In genomic region chr2:105329561-105330495, GRCh38 we compare ENCODE assay signal across 8 cellular contexts. TPM values are rescaled to one million over a fixed set of nuclear protein-coding genes. Genes with fewer than 3 reads are reported as not detected.
DNase-seq lines count a peak whose midpoint lies in the region; ATAC-seq and TF ChIP-seq lines count a peak whose summit lies in the region.

TSS of gene TGFBRAP1 (minus strand) at chr2:105329735. CDS start at chr2:105308301, 21,434 bp downstream.

- ATAC-seq in GM21367 (IDR thresholded peaks at IDR 0.05; ENCODE audit: unreplicated experiment) (peak; percentile 68), SK-N-SH treated with all-trans-retinoic acid at 6 μM for 48 hours (peak; percentile 84), heart right ventricle (peak; percentile 65 to 95 (median 76))
- peak; percentile 88 for ATAC-seq in activated naive CD8-positive, alpha-beta T cell treated with anti-CD3 and anti-CD28 coated beads, Interleukin-2, amount 10 ng/mL, durations not matched to agents 7 days and 5 days (ENCODE audit: low read depth)

- WGBS in heart right ventricle, 2 donors = 2 to 3% methylated on average over 53 to 101 of the region's 101 CpGs

- no peaks in the 10 kb centered on the region for H3K27me3 Mint-ChIP-seq in activated naive CD8-positive, alpha-beta T cell treated with anti-CD3 and anti-CD28 coated beads, Interleukin-2, amount 10 ng/mL, durations not matched to agents 7 days and 5 days

- peaks cover 7% of the 10 kb centered on the region for H3K36me3 Mint-ChIP-seq in activated naive CD8-positive, alpha-beta T cell treated with anti-CD3 and anti-CD28 coated beads, Interleukin-2, amount 10 ng/mL, durations not matched to agents 7 days and 5 days

- POLR2A ChIA-PET in activated naive CD8-positive, alpha-beta T cell treated with anti-CD3 and anti-CD28 coated beads, Interleukin-2, amount 10 ng/mL, durations not matched to agents 7 days and 5 days (lab: Charles Lee) = interaction anchor here (0.6 to 1.7 kb wide), 5 partner anchors 12 to 1480 kb away, joined by 3 to 7 read pairs (median 6); no protein-coding TSS in a partner anchor

- TF ChIP-seq POLR2A in vagina (IDR thresholded peaks at IDR 0.05) = no peak

- DNase-seq in DMS79 (lab: John Stamatoyannopoulos, UW) = peak; percentile 11
- DNase-seq in HT1080 (ENCODE audit: low read depth) = peak; percentile 40
- peak; percentile 82 for DNase-seq in activated naive CD8-positive, alpha-beta T cell treated with anti-CD3 and anti-CD28 coated beads, Interleukin-2, amount 10 ng/mL, durations not matched to agents 7 days and 5 days
- peak; percentile 26 to 60 for DNase-seq in heart right ventricle
- peak in 9 of 10 donors; percentile 25 to 95 (median 47) for DNase-seq in posterior cingulate gyrus
- no peak for DNase-seq in vagina (ENCODE audit: extremely low spot score in 2 of 2)

- H3K27ac Mint-ChIP-seq in activated naive CD8-positive, alpha-beta T cell treated with anti-CD3 and anti-CD28 coated beads, Interleukin-2, amount 10 ng/mL, durations not matched to agents 7 days and 5 days = peak within 1 kb of the TSS; percentile 90

- H3K9me3 ChIP-seq in heart right ventricle (no peaks in the 10 kb centered on the region), vagina (no peaks in the 10 kb centered on the region)

- intact Hi-C loops in heart right ventricle (cut with DNase I) = no loop called here
- intact Hi-C loops in posterior cingulate gyrus (cut with DNase I) = no loop called here
- intact Hi-C loops in vagina (cut with DNase I) = no loop called here

- H3K4me3 ChIP-seq in heart right ventricle = peak within 1 kb of the TSS; percentile 47 to 94 (median 72)
- peak within 1 kb of the TSS; percentile 70 to 82 for H3K4me3 ChIP-seq in vagina

- H3K36me3 ChIP-seq in heart right ventricle = peaks cover 0 to 10% (median 0%) of the 10 kb centered on the region in 9 donors
- no peaks in the 10 kb centered on the region for H3K36me3 ChIP-seq in vagina

- H3K4me1 ChIP-seq in heart right ventricle (peaks cover 4 to 36% (median 13%) of the 10 kb centered on the region in 9 donors), vagina (peaks cover 40% of the 10 kb centered on the region)

- H3K9me3 Mint-ChIP-seq in activated naive CD8-positive, alpha-beta T cell treated with anti-CD3 and anti-CD28 coated beads, Interleukin-2, amount 10 ng/mL, durations not matched to agents 7 days and 5 days = no peaks in the 10 kb centered on the region

- peak within 1 kb of the TSS; percentile 86 for H3K4me3 Mint-ChIP-seq in activated naive CD8-positive, alpha-beta T cell treated with anti-CD3 and anti-CD28 coated beads, Interleukin-2, amount 10 ng/mL, durations not matched to agents 7 days and 5 days

- H3K4me1 Mint-ChIP-seq in activated naive CD8-positive, alpha-beta T cell treated with anti-CD3 and anti-CD28 coated beads, Interleukin-2, amount 10 ng/mL, durations not matched to agents 7 days and 5 days = peaks cover 25% of the 10 kb centered on the region

- H3K27me3 ChIP-seq in heart right ventricle (no peaks in the 10 kb centered on the region), vagina (no peaks in the 10 kb centered on the region)

- H3K27ac ChIP-seq in heart right ventricle (peak within 1 kb of the TSS; percentile 55 to 95 (median 88)), vagina (peak within 1 kb of the TSS; percentile 87)

- TF ChIP-seq CTCF in heart right ventricle (IDR thresholded peaks at IDR 0.05) (peak in 1 of 9 donors; percentile 7), vagina (IDR thresholded peaks at IDR 0.05) (no peak)

TF ChIP-seq in SK-N-SH treated with all-trans-retinoic acid at 6 μM for 48 hours, 23 proteins besides CTCF, POLR2A, EP300 and RAD21:
- TF ChIP-seq CSDC2 (CRISPR knock-in tag; IDR thresholded peaks at IDR 0.05) = 0 out of 2 replicates have a peak, but pooled peaks have one; percentile 29
- no peak for TF ChIP-seq ZFP30 (CRISPR knock-in tag; IDR thresholded peaks at IDR 0.05)

RNA-seq across cellular contexts. Expression of gene TGFBRAP1, which starts in this region (rescaled TPM):
- 31.1 and 37.7 TPM in 2 replicates for total RNA-seq in HT1080 (2014; rRNA removed; shearing (Covaris generic))
- 19.2 and 21.0 TPM in 2 replicates for polyA plus RNA-seq in HT1080 (2015; cell fraction: cytosol; rRNA removed)
- polyA plus RNA-seq in HT1080 (2015; cell fraction: nucleus; rRNA removed) = 17.4 and 20.1 TPM in 2 replicates
- total RNA-seq in activated naive CD8-positive, alpha-beta T cell treated with anti-CD3 and anti-CD28 coated beads, Interleukin-2, amount 10 ng/mL, durations not matched to agents 7 days and 5 days = 10 to 100 TPM; 17.8 to 19.3 TPM
- total RNA-seq in heart right ventricle = 10 to 100 TPM in 9 of 10 donors, 1 to 10 TPM in 1; 8.3 to 12.7 (median 10.5) TPM
- 1 to 10 TPM; 2.1 to 3.4 TPM for polyA plus RNA-seq in heart right ventricle
- total RNA-seq in vagina = 20.1 TPM

Comparison
In these comparisons a context has a peak if more than half of its experiments do, and no peak if none do; other contexts are left out.
1. DNase-seq: peak in DMS79 (single experiment), HT1080 (single experiment), activated naive CD8-positive, alpha-beta T cell treated with anti-CD3 and anti-CD28 coated beads, Interleukin-2, amount 10 ng/mL, durations not matched to agents 7 days and 5 days (single experiment), heart right ventricle (2 of 2) and posterior cingulate gyrus (9 of 10); none in vagina (0 of 2).
2. Peak in every context shown above with its lines, with median percentiles within 50 percentile points of each other: ATAC-seq.